19 cellular contexts compared by ENCODE assay signal in the genomic region with DNA sequence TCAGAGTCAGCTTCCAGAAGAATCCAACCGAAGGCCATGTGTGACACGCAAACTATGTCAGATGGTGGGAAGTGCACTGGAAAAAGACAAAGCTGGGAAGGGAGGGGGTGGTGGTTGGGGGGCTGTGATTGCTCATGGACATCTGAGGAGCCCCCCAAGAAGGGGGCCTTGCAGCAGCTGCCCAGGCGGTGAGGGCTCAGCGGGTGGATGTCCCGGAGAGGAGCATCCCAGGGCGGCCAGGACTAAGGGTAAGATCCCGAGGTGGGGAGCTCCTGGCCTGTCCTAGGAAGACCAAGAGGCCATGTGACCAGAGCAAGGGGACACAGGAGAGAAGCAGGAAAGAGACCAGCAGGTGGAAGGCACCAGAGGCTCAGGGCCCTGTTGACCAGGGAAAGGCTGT.
"Had no signal": no experiment of that assay in that cellular context is flagged by ENCODE, and none has a peak within 500 bp of the region (broad histone marks: within the 10 kb centered on the region; RNA-seq: fewer than 3 reads in every experiment).

No MANE protein-coding gene starts in this region.

- H3K9me3 Mint-ChIP-seq: mesothelial cell of epicardium had no signal

- H3K4me3 ChIP-seq: colonic mucosa, dorsolateral prefrontal cortex, esophagus squamous epithelium, gastrocnemius medialis, heart right ventricle, left lung, lower lobe of right lung, mucosa of descending colon had no signal

- ATAC-seq: gastrocnemius medialis, heart right ventricle, left cardiac atrium, left lung, left ventricle myocardium superior, mucosa of descending colon had no signal

- DNase-seq: dermis blood vessel endothelial cell; dorsolateral prefrontal cortex; effector CD4-positive, alpha-beta T cell; effector memory CD4-positive, alpha-beta T cell; esophagus squamous epithelium; foreskin fibroblast; foreskin melanocyte; gastrocnemius medialis; glutamatergic neuron; heart right ventricle; hippocampal formation; left cardiac atrium; left lung; left ventricle myocardium superior; lower lobe of right lung; mesenchymal stem cell; mucosa of descending colon had no signal

- H3K4me1 Mint-ChIP-seq: mesothelial cell of epicardium had no signal

- H3K27ac ChIP-seq: colonic mucosa, dorsolateral prefrontal cortex, esophagus squamous epithelium, gastrocnemius medialis, heart right ventricle, left lung, lower lobe of right lung had no signal

- H3K4me3 Mint-ChIP-seq: mesothelial cell of epicardium had no signal

- H3K27ac Mint-ChIP-seq: mesothelial cell of epicardium had no signal

- H3K36me3 Mint-ChIP-seq: mesothelial cell of epicardium had no signal
